In the genomic region with DNA sequence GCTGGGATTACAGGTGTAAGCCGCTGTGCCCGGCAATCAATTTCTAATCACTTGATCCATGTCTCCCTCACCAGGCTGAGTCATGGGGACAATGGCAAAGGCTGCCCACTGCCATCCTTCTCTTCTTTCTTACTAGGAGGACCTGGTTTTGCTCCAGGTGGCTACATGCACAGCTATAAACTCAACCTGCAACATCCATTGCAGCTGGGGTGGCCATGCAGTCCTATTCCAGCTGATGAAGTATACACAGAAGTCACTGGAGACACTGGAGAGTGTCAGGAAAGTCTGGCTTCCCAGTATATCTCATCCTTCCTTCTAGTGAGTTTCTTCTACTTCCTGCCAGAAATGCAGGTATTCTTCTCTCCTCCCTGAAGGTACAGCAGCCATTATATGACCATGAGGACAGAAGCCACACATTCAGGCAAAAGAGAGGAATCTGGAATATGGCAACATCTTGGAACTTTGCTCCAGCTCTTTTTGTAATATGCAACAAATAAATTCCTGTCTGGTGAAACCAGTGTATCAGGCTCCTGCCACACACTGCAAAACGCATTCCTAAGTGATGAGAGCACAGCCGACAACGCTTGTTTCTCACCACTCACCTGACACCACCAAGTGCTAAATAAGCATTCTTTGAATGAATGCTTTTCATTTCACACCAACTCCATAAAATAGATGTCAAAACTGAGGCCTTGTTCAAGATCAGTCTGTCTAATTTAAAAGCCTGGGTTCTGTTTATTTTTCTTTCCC, we compare ENCODE assay signal across 10 cellular contexts. TPM values are rescaled to one million over a fixed set of nuclear protein-coding genes. Genes with fewer than 3 reads are reported as not detected.
DNase-seq lines count a peak whose midpoint lies in the region; ATAC-seq and TF ChIP-seq lines count a peak whose summit lies in the region.
"Had no signal": no experiment of that assay in that cellular context is flagged by ENCODE, and none has a peak within 500 bp of the region (broad histone marks: within the 10 kb centered on the region; RNA-seq: fewer than 3 reads in every experiment).

No MANE protein-coding gene starts in this region.

- TF ChIP-seq RAD21 in liver (IDR thresholded peaks at IDR 0.05): no peak

- H3K27ac ChIP-seq in ACC112 (ENCODE audit: low read depth, low read length) (peak overlapping the region; percentile 21; the same call in 1 of the 2 replicates), HUES48 (ENCODE audit: low read depth, low read length) (peak overlapping the region; percentile 73), liver (ENCODE audit: low read depth in 1 of 2, low read length in 2 of 2) (peak overlapping the region in 1 of 2 donors; percentile 42)

- H3K36me3 ChIP-seq in ACC112 (ENCODE audit: insufficient read depth, low read length): no peaks in the 10 kb centered on the region
- H3K36me3 ChIP-seq in HUES48 (ENCODE audit: control insufficient read depth, insufficient read depth, low read length): no peaks in the 10 kb centered on the region
- no peaks in the 10 kb centered on the region for H3K36me3 ChIP-seq in liver (ENCODE audit: control insufficient read depth in 4 of 4, insufficient read depth in 3 of 4, low read depth in 1 of 4, low read length in 3 of 4)

- in situ Hi-C loops in GM13976 (cut with MboI; ENCODE audit: low sequenced_read_pairs, unreplicated experiment): loop anchor here (25.0 kb wide), 1 partner anchor 605 kb away; no protein-coding TSS in a partner anchor

- H3K27me3 ChIP-seq in ACC112 (ENCODE audit: insufficient read depth, low read length): peaks cover 22% of the 10 kb centered on the region
- H3K27me3 ChIP-seq in HUES48 (ENCODE audit: control insufficient read depth, insufficient read depth, low read length): no peaks in the 10 kb centered on the region
- H3K27me3 ChIP-seq in liver (ENCODE audit: control insufficient read depth in 4 of 4, insufficient read depth in 4 of 4, low read length in 3 of 4): no peaks in the 10 kb centered on the region

- no peak overlapping the region for H3K9ac ChIP-seq in HUES48 (ENCODE audit: low read depth, low read length)
- H3K9ac ChIP-seq in liver (ENCODE audit: low read depth in 1 of 2, low read length in 2 of 2): no peak overlapping the region

- H2AFZ ChIP-seq in ACC112 (ENCODE audit: low read length, unreplicated experiment): no peak overlapping the region

- ATAC-seq in HG03571 (IDR thresholded peaks at IDR 0.05; ENCODE audit: unreplicated experiment): no peak

- no peak overlapping the region for H3K4me3 ChIP-seq in ACC112 (ENCODE audit: low read depth, low read length)
- H3K4me3 ChIP-seq in HUES48 (ENCODE audit: low read depth, low read length): no peak overlapping the region
- H3K4me3 ChIP-seq in liver (ENCODE audit: low read depth in 1 of 3, low read length in 3 of 3): no peak overlapping the region

- H3K9me3 ChIP-seq in HUES48 (ENCODE audit: control insufficient read depth, insufficient read depth, low read length): no peaks in the 10 kb centered on the region
- H3K9me3 ChIP-seq in liver (ENCODE audit: control insufficient read depth in 4 of 4, low read length in 3 of 4): no peaks in the 10 kb centered on the region

- DNase-seq in dermis blood vessel endothelial cell (peak; percentile 75), GM13976 (ENCODE audit: low spot score) (no peak)
- DNase-seq in stimulated activated CD4-positive, alpha-beta T cell treated with anti-CD3 and anti-CD28 coated beads, Interleukin-4, amount 100 ng/mL, for 24 hours: no peak
- DNase-seq in stimulated activated CD8-positive, alpha-beta memory T cell treated with anti-CD3 and anti-CD28 coated beads, Interleukin-4, amount 100 ng/mL, for 48 hours: no peak
- DNase-seq: CD4-positive, CD25-positive, alpha-beta regulatory T cell; NCI-H1417 treated with DMSO at 0.1 percent for 48 hours had no signal

- H3K4me1 ChIP-seq in ACC112 (ENCODE audit: control insufficient read depth, insufficient read depth, low read length, unreplicated experiment) (peaks cover 26% of the 10 kb centered on the region), HUES48 (ENCODE audit: control insufficient read depth, insufficient read depth, low read length) (peaks cover 13% of the 10 kb centered on the region; the same call in 1 of the 2 replicates), liver (ENCODE audit: control insufficient read depth in 4 of 4, insufficient read depth in 4 of 4, low read length in 3 of 4) (peaks cover 12 to 33% (median 25%) of the 10 kb centered on the region in 4 donors)

- H3K79me2 ChIP-seq in ACC112 (ENCODE audit: control insufficient read depth, insufficient read depth, low read length, unreplicated experiment): no peaks in the 10 kb centered on the region

- 77% methylated on average over 5 of the region's 5 CpGs for WGBS in liver

- no peak for TF ChIP-seq CTCF in liver (IDR thresholded peaks at IDR 0.05; ENCODE audit: low read depth, low read length, missing input control)
- TF ChIP-seq CTCF in GM13976 (IDR thresholded peaks at IDR 0.05; ENCODE audit: borderline replicate concordance, control extremely low read depth, extremely low read depth, insufficient read depth, missing control alignments): no peak

TF ChIP-seq in liver, 16 proteins besides CTCF, POLR2A, EP300 and RAD21:
- TF ChIP-seq NR2F2 (IDR thresholded peaks at IDR 0.05) (no peak), TAF1 (conservative IDR thresholded peaks at IDR 0.05) (no peak), YY1 (IDR thresholded peaks at IDR 0.05) (no peak), HNF4A (conservative IDR thresholded peaks at IDR 0.05) (peak in 1 of 2 donors; percentile 11), HNF4G (IDR thresholded peaks at IDR 0.05) (no peak), MAX (IDR thresholded peaks at IDR 0.05) (no peak), SP1 (IDR thresholded peaks at IDR 0.05) (peak; percentile 35), GABPA (IDR thresholded peaks at IDR 0.05 in 1 of 2, conservative IDR thresholded peaks at IDR 0.05 in 1 of 2) (no peak), EGR1 (IDR thresholded peaks at IDR 0.05; ENCODE audit: low read depth in 2 of 2) (no peak), JUND (IDR thresholded peaks at IDR 0.05) (peak; percentile 46 to 54)
- TF ChIP-seq, protein P1, sequence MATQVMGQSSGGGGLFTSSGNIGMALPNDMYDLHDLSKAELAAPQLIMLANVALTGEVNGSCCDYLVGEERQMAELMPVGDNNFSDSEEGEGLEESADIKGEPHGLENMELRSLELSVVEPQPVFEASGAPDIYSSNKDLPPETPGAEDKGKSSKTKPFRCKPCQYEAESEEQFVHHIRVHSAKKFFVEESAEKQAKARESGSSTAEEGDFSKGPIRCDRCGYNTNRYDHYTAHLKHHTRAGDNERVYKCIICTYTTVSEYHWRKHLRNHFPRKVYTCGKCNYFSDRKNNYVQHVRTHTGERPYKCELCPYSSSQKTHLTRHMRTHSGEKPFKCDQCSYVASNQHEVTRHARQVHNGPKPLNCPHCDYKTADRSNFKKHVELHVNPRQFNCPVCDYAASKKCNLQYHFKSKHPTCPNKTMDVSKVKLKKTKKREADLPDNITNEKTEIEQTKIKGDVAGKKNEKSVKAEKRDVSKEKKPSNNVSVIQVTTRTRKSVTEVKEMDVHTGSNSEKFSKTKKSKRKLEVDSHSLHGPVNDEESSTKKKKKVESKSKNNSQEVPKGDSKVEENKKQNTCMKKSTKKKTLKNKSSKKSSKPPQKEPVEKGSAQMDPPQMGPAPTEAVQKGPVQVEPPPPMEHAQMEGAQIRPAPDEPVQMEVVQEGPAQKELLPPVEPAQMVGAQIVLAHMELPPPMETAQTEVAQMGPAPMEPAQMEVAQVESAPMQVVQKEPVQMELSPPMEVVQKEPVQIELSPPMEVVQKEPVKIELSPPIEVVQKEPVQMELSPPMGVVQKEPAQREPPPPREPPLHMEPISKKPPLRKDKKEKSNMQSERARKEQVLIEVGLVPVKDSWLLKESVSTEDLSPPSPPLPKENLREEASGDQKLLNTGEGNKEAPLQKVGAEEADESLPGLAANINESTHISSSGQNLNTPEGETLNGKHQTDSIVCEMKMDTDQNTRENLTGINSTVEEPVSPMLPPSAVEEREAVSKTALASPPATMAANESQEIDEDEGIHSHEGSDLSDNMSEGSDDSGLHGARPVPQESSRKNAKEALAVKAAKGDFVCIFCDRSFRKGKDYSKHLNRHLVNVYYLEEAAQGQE (IDR thresholded peaks at IDR 0.05): no peak
- TF ChIP-seq, protein P2, sequence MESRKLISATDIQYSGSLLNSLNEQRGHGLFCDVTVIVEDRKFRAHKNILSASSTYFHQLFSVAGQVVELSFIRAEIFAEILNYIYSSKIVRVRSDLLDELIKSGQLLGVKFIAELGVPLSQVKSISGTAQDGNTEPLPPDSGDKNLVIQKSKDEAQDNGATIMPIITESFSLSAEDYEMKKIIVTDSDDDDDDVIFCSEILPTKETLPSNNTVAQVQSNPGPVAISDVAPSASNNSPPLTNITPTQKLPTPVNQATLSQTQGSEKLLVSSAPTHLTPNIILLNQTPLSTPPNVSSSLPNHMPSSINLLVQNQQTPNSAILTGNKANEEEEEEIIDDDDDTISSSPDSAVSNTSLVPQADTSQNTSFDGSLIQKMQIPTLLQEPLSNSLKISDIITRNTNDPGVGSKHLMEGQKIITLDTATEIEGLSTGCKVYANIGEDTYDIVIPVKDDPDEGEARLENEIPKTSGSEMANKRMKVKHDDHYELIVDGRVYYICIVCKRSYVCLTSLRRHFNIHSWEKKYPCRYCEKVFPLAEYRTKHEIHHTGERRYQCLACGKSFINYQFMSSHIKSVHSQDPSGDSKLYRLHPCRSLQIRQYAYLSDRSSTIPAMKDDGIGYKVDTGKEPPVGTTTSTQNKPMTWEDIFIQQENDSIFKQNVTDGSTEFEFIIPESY (IDR thresholded peaks at IDR 0.05): no peak

RNA-seq across cellular contexts. Expression of gene SCTR, which starts 32.3 kb away (rescaled TPM):
- total RNA-seq in dermis blood vessel endothelial cell (not detected in 2 replicates), liver (under 1 TPM; 0.17 to 0.28 TPM)
- polyA plus RNA-seq in liver: under 1 TPM; 0.31 to 0.47 TPM
- total RNA-seq: CD4-positive, CD25-positive, alpha-beta regulatory T cell had no signal
- polyA plus RNA-seq: CD4-positive, CD25-positive, alpha-beta regulatory T cell had no signal

RNA-seq across cellular contexts. Expression of gene CFAP221, which starts 52.3 kb away (rescaled TPM):
- total RNA-seq in dermis blood vessel endothelial cell (0.17 TPM in 1 of 2 replicates, not detected in the other), liver (1 to 10 TPM in 1 of 2 donors, under 1 TPM in 1; 0.23 to 3.1 TPM)
- 1 to 10 TPM; 1.1 to 1.2 TPM for polyA plus RNA-seq in liver
- total RNA-seq: CD4-positive, CD25-positive, alpha-beta regulatory T cell had no signal
- polyA plus RNA-seq: CD4-positive, CD25-positive, alpha-beta regulatory T cell had no signal
